Comparison of ENCODE assay signal across 8 cellular contexts in genomic region chr5:175967471-175968372, GRCh38. TPM values are rescaled to one million over a fixed set of nuclear protein-coding genes. Genes with fewer than 3 reads are reported as not detected.
DNase-seq lines count a peak whose midpoint lies in the region; ATAC-seq and TF ChIP-seq lines count a peak whose summit lies in the region.
"Not testable (repeated sequence)": the region's sequence is repeated elsewhere in the genome, so short reads cannot be mapped to it uniquely, and the experiment has no call there.

A gene with protein sequence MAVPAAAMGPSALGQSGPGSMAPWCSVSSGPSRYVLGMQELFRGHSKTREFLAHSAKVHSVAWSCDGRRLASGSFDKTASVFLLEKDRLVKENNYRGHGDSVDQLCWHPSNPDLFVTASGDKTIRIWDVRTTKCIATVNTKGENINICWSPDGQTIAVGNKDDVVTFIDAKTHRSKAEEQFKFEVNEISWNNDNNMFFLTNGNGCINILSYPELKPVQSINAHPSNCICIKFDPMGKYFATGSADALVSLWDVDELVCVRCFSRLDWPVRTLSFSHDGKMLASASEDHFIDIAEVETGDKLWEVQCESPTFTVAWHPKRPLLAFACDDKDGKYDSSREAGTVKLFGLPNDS (minus strand): TSS chr5:175968315. CDS start chr5:175968208, 107 bp downstream.

- TF ChIP-seq POLR2A in adrenal gland (IDR thresholded peaks at IDR 0.05), result not testable (repeated sequence)

- not testable (repeated sequence) for H3K36me3 Mint-ChIP-seq in Caco-2 (ENCODE audit: insufficient read depth, unreplicated experiment); neural crest cell (ENCODE audit: low read depth)

- intact Hi-C loops in Caco-2 (cut with micrococcal nuclease; ENCODE audit: unreplicated experiment); T-helper 2 cell treated with Interferon-gamma antibody and Interleukin-4, amounts not matched to agents 100 ng/mL and 5 ng/mL, for 36 hours (cut with micrococcal nuclease); adrenal gland (cut with DNase I): not testable (repeated sequence)

- not testable (repeated sequence) for H3K27ac ChIP-seq in adrenal gland

- not testable (repeated sequence) for H3K36me3 ChIP-seq in Caco-2 (ENCODE audit: control insufficient read depth, insufficient read depth, low read length); adrenal gland (replicated peaks in 1 of 2)

- not testable (repeated sequence) for H3K9me3 ChIP-seq in Caco-2; adrenal gland (replicated peaks in 1 of 3)

- not testable (repeated sequence) for BruUV-seq in Caco-2 (replicated peaks; lab: Mats Ljungman, UMichigan)

- H3K9me3 Mint-ChIP-seq in Caco-2 (ENCODE audit: unreplicated experiment); neural crest cell: not testable (repeated sequence)

- DNase-seq in Caco-2, result peak; percentile 66 to 81
- peak; percentile 57 to 82 (median 67) for DNase-seq in adrenal gland
- DNase-seq in glomerular visceral epithelial cell (ENCODE audit: extremely low spot score), result peak; percentile 84
- DNase-seq in neural crest cell (ENCODE audit: low read depth, low spot score), result peak; percentile 55
- peak; percentile 24 to 49 for DNase-seq in stimulated activated CD8-positive, alpha-beta memory T cell treated with anti-CD3 and anti-CD28 coated beads, Interleukin-4, amount 100 ng/mL, for 1 hour (ENCODE audit: low read depth in 2 of 2, low spot score in 1 of 2)

- CTCF ChIA-PET in Caco-2 (lab: Charles Lee), result not testable (repeated sequence)

- H3K4me3 Mint-ChIP-seq in Caco-2 (ENCODE audit: unreplicated experiment) (peak within 1 kb of the TSS; percentile 76), neural crest cell (peak within 1 kb of the TSS; percentile 88)

- peak within 1 kb of the TSS; percentile 57 for H3K27ac Mint-ChIP-seq in Caco-2 (ENCODE audit: unreplicated experiment)
- not testable (repeated sequence) for H3K27ac Mint-ChIP-seq in neural crest cell (ENCODE audit: unreplicated experiment)

- ATAC-seq in GM21447 (IDR thresholded peaks at IDR 0.05; ENCODE audit: unreplicated experiment) (peak; percentile 97), HG03520 (IDR thresholded peaks at IDR 0.05; ENCODE audit: unreplicated experiment) (peak; percentile 100)

- H3K27me3 Mint-ChIP-seq in Caco-2 (ENCODE audit: insufficient read depth, unreplicated experiment); neural crest cell (ENCODE audit: low read depth): not testable (repeated sequence)

- POLR2A ChIA-PET in Caco-2 (lab: Charles Lee), result not testable (repeated sequence)

- TF ChIP-seq CTCF in Caco-2 (IDR thresholded peaks at IDR 0.05; ENCODE audit: insufficient read depth in 1 of 2, low read depth in 1 of 2, low read length in 1 of 2, severe bottlenecking in 1 of 2, unreplicated experiment in 1 of 2); adrenal gland (IDR thresholded peaks at IDR 0.05): not testable (repeated sequence)
- peak; percentile 15 for TF ChIP-seq CTCF in neural crest cell (conservative IDR thresholded peaks at IDR 0.05)

- WGBS in adrenal gland, 4 donors, result 0 to 7% (median 1%) methylated on average over 5 to 51 of the region's 67 CpGs

- H3K4me3 ChIP-seq in Caco-2 (ENCODE audit: low read depth, low read length) (peak within 1 kb of the TSS; percentile 79), adrenal gland (peak within 1 kb of the TSS; percentile 73 to 93 (median 79))

- H3K27me3 ChIP-seq in Caco-2 (replicated peaks; ENCODE audit: control insufficient read depth, insufficient read depth, low read length); adrenal gland: not testable (repeated sequence)

- H3K4me1 ChIP-seq in Caco-2; adrenal gland (replicated peaks in 1 of 2): not testable (repeated sequence)

- not testable (repeated sequence) for H3K4me1 Mint-ChIP-seq in Caco-2 (ENCODE audit: low read depth, unreplicated experiment); neural crest cell

RNA-seq across cellular contexts. Expression of the gene that starts here (rescaled TPM):
- 81.0 and 81.8 TPM in 2 replicates for total RNA-seq in Caco-2 (2022)
- 94.6 and 105 TPM in 2 replicates for total RNA-seq in T-helper 2 cell treated with Interferon-gamma antibody and Interleukin-4, amounts not matched to agents 100 ng/mL and 5 ng/mL, for 36 hours
- 10 to 100 TPM; 25.2 to 70.0 (median 36.3) TPM for total RNA-seq in adrenal gland
- 10 to 100 TPM in 2 of 3 donors, 1 to 10 TPM in 1; 7.6 to 34.4 (median 14.3) TPM for polyA plus RNA-seq in adrenal gland
- 77.1 and 89.0 TPM in 2 replicates for total RNA-seq in neural crest cell
